ENCODE assay signal across 8 cellular contexts in the genomic region with DNA sequence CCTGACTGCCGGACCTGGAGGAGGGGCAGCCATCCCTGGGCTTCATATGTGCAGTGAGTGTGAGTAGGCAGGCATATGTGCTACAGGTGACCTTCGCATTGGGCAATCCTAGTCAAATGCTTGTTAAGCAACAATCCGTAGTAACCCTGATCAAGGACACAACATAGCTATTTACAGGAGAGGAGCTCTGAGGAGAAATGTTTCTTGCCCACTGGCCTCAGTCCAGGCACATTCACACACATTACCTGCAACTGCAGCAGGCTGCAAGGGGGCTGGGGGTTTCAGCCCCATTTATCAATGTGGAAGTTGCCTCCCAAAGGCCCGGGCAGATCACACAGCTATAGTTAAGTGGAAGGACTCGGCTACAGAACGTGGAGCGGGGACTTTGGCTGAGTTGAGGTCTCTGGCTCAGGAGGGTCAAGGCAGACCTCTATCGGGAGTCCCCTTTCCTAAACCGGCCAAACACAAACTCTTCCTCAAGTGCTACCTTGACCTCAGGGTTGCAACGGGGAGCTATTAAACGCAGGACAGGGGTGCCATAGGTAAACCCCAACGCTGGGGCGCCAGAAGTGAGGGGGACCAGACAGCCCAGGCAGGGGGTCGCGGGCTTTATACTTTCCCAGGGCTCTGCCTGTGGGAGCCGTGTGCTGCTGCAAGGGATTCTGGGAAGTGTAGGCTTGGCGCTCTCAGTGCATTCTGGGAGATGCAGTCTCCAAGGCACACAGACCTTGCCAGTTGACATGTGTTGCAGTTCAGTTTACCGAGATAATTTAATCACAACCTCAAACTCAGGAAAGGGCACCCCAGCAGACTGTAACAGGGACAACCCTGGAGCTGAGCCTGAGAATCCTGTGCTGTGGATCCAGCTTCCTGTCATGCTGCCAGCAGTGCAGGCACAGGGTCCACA. TPM values are rescaled to one million over a fixed set of nuclear protein-coding genes. Genes with fewer than 3 reads are reported as not detected.
DNase-seq lines count a peak whose midpoint lies in the region; ATAC-seq and TF ChIP-seq lines count a peak whose summit lies in the region.

No MANE protein-coding gene starts in this region.

- peaks cover 15% of the 10 kb centered on the region for H3K4me1 ChIP-seq in colonic mucosa
- H3K4me1 ChIP-seq in right lobe of liver, result peaks cover 0 to 58% (median 20%) of the 10 kb centered on the region in 4 donors

- H3K4me3 Mint-ChIP-seq in T-helper 2 cell treated with Interferon-gamma antibody and Interleukin-4, amounts not matched to agents 5 μg/mL and 100 μg/mL, for 36 hours, result peak overlapping the region; percentile 63

- no peak for TF ChIP-seq CTCF in colonic mucosa (IDR thresholded peaks at IDR 0.05)
- no peak for TF ChIP-seq CTCF in right lobe of liver (IDR thresholded peaks at IDR 0.05)

- intact Hi-C loops in colonic mucosa (cut with DNase I), result no loop called here
- intact Hi-C loops in right lobe of liver (cut with DNase I), result loop anchor here (10.0 kb wide), 3 partner anchors 99 to 199 kb away; a partner anchor contains a TSS

- H3K27ac Mint-ChIP-seq in T-helper 2 cell treated with Interferon-gamma antibody and Interleukin-4, amounts not matched to agents 5 μg/mL and 100 μg/mL, for 36 hours, result no peak overlapping the region

- no peaks in the 10 kb centered on the region for H3K27me3 ChIP-seq in colonic mucosa
- H3K27me3 ChIP-seq in right lobe of liver, result no peaks in the 10 kb centered on the region

- H3K27ac ChIP-seq in colonic mucosa, result no peak overlapping the region
- peak overlapping the region; percentile 7 to 90 (median 78) for H3K27ac ChIP-seq in right lobe of liver

- H3K9ac ChIP-seq in colonic mucosa (ENCODE audit: low read depth in 2 of 2, low read length in 2 of 2), result no peak overlapping the region

- peak; percentile 47 to 66 (median 61) for ATAC-seq in right lobe of liver
- ATAC-seq in GM18858 (IDR thresholded peaks at IDR 0.05; ENCODE audit: unreplicated experiment), result no peak

- peak; percentile 46 for TF ChIP-seq POLR2A in right lobe of liver (IDR thresholded peaks at IDR 0.05)

- no peaks in the 10 kb centered on the region for H3K36me3 ChIP-seq in colonic mucosa
- H3K36me3 ChIP-seq in right lobe of liver, result peaks cover 0 to 38% (median 15%) of the 10 kb centered on the region in 4 donors

- H3K9me3 Mint-ChIP-seq in T-helper 2 cell treated with Interferon-gamma antibody and Interleukin-4, amounts not matched to agents 5 μg/mL and 100 μg/mL, for 36 hours, result no peaks in the 10 kb centered on the region

- no peaks in the 10 kb centered on the region for H3K9me3 ChIP-seq in colonic mucosa
- H3K9me3 ChIP-seq in right lobe of liver, result no peaks in the 10 kb centered on the region

- H3K27me3 Mint-ChIP-seq in T-helper 2 cell treated with Interferon-gamma antibody and Interleukin-4, amounts not matched to agents 5 μg/mL and 100 μg/mL, for 36 hours (ENCODE audit: low read depth), result no peaks in the 10 kb centered on the region

- H3K36me3 Mint-ChIP-seq in T-helper 2 cell treated with Interferon-gamma antibody and Interleukin-4, amounts not matched to agents 5 μg/mL and 100 μg/mL, for 36 hours (ENCODE audit: low read depth), result no peaks in the 10 kb centered on the region

- peak overlapping the region; percentile 27 for H3K4me3 ChIP-seq in Jurkat, Clone E6-1 (ENCODE audit: low read length)
- peak overlapping the region; percentile 13 for H3K4me3 ChIP-seq in colonic mucosa
- H3K4me3 ChIP-seq in right lobe of liver, result peak overlapping the region; percentile 12 to 47 (median 29)

- peak; percentile 16 for DNase-seq in NCI-H1092 treated with DMSO at 0.1 percent for 48 hours (lab: John Stamatoyannopoulos, UW)
- DNase-seq in NCI-H1092 (lab: John Stamatoyannopoulos, UW), result no peak
- DNase-seq in Jurkat, Clone E6-1 (ENCODE audit: low read depth, low spot score), result peak; percentile 55
- DNase-seq in T-helper 2 cell treated with Interferon-gamma antibody and Interleukin-4, amounts not matched to agents 5 μg/mL and 100 μg/mL, for 36 hours (ENCODE audit: low spot score), result peak; percentile 32
- DNase-seq in colonic mucosa, result peak; percentile 58
- DNase-seq in right lobe of liver, result peak; percentile 67 to 90 (median 82)
- peak; percentile 67 for DNase-seq in stimulated activated CD8-positive, alpha-beta memory T cell treated with anti-CD3 and anti-CD28 coated beads, Interleukin-4, amount 100 ng/mL, for 48 hours

- H3K4me1 Mint-ChIP-seq in T-helper 2 cell treated with Interferon-gamma antibody and Interleukin-4, amounts not matched to agents 5 μg/mL and 100 μg/mL, for 36 hours (ENCODE audit: low read depth), result peaks cover 10% of the 10 kb centered on the region

- 13% methylated on average over 11 of the region's 18 CpGs for WGBS in right lobe of liver (ENCODE audit: insufficient coverage, low coverage, low lambda C conversion rate, missing lambda C conversion rate)

RNA-seq across cellular contexts. Expression of a gene that starts 9.4 kb away (rescaled TPM):
- 16.0 TPM for polyA plus RNA-seq in Jurkat, Clone E6-1 (2012; ENCODE audit: insufficient read depth, insufficient read length)
- total RNA-seq in colonic mucosa (10 to 100 TPM in 1 of 2 donors, 1 to 10 TPM in 1; 8.9 to 20.3 TPM), right lobe of liver (100 to 1,000 TPM; 101 to 283 (median 206) TPM)

RNA-seq across cellular contexts. Expression of a gene that starts 17.6 kb away (rescaled TPM):
- 1.4 TPM for polyA plus RNA-seq in Jurkat, Clone E6-1 (2012; ENCODE audit: insufficient read depth, insufficient read length)
- 10 to 100 TPM; 20.2 to 43.0 TPM for total RNA-seq in colonic mucosa
- total RNA-seq in right lobe of liver, result 10 to 100 TPM in 5 of 6 experiments, 1 to 10 TPM in 1; 7.2 to 26.1 (median 21.0) TPM

RNA-seq across cellular contexts. Expression of a gene that starts 22.9 kb away (rescaled TPM):
- 1.2 TPM for polyA plus RNA-seq in Jurkat, Clone E6-1 (2012; ENCODE audit: insufficient read depth, insufficient read length)
- total RNA-seq in colonic mucosa (1 to 10 TPM; 1.3 to 3.1 TPM), right lobe of liver (10 to 100 TPM in 2 of 6 experiments, 1 to 10 TPM in 4; 2.5 to 33.2 (median 7.7) TPM)

RNA-seq across cellular contexts. Expression of a gene that starts 24.5 kb away (rescaled TPM):
- 389 TPM for polyA plus RNA-seq in Jurkat, Clone E6-1 (2012; ENCODE audit: insufficient read depth, insufficient read length)
- total RNA-seq in colonic mucosa (100 to 1,000 TPM; 272 to 331 TPM), right lobe of liver (100 to 1,000 TPM; 144 to 182 (median 161) TPM)

RNA-seq across cellular contexts. Expression of a gene that starts 27.6 kb away (rescaled TPM):
- 3.9 TPM for polyA plus RNA-seq in Jurkat, Clone E6-1 (2012; ENCODE audit: insufficient read depth, insufficient read length)
- total RNA-seq in colonic mucosa (not detected), right lobe of liver (1 to 10 TPM in 3 of 6 experiments, under 1 TPM in 3; 0.74 to 3.2 (median 1.1) TPM)

Comparison
In these comparisons a context has a peak if more than half of its experiments do, and no peak if none do; other contexts are left out.
1. RNA of a gene that starts 9.4 kb away (total RNA-seq): 101 to 283 TPM in right lobe of liver; 8.9 to 20.3 TPM in colonic mucosa; every median in the first group is over 4 times any median in the second.
2. Peak in every context shown above with its lines, with median percentiles within 50 percentile points of each other: H3K4me3 ChIP-seq.